ENCODE assay signal across 1 cellular context in genomic region chr7:68706291-68706690, GRCh38.
TF ChIP-seq lines count a peak whose summit lies in the region.

No MANE protein-coding gene starts in this region.

TF ChIP-seq in SK-N-SH, 30 proteins besides CTCF, POLR2A, EP300 and RAD21 (continued from another document):
- TF ChIP-seq MXI1 (IDR thresholded peaks at IDR 0.05; ENCODE audit: low read depth, low read length) (no peak), CHD2 (IDR thresholded peaks at IDR 0.05; ENCODE audit: low read length, partially characterized antibody) (no peak), MEF2A (IDR thresholded peaks at IDR 0.05; ENCODE audit: borderline replicate concordance, low read depth) (peak; percentile 69), ZBTB33 (IDR thresholded peaks at IDR 0.05; ENCODE audit: borderline replicate concordance, low read depth) (peak; percentile 73; the same call in 1 of the 2 replicates), GABPA (IDR thresholded peaks at IDR 0.05; ENCODE audit: low read depth) (no peak), TAF1 (IDR thresholded peaks at IDR 0.05; ENCODE audit: borderline replicate concordance, low read depth, low read length) (no peak), TCF12 (IDR thresholded peaks at IDR 0.05) (peak; percentile 92), TEAD4 (IDR thresholded peaks at IDR 0.05; ENCODE audit: borderline replicate concordance, insufficient read depth) (peak; percentile 83)
- TF ChIP-seq, protein P1, sequence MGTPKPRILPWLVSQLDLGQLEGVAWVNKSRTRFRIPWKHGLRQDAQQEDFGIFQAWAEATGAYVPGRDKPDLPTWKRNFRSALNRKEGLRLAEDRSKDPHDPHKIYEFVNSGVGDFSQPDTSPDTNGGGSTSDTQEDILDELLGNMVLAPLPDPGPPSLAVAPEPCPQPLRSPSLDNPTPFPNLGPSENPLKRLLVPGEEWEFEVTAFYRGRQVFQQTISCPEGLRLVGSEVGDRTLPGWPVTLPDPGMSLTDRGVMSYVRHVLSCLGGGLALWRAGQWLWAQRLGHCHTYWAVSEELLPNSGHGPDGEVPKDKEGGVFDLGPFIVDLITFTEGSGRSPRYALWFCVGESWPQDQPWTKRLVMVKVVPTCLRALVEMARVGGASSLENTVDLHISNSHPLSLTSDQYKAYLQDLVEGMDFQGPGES (IDR thresholded peaks at IDR 0.05; ENCODE audit: low read depth, low read length): no peak
